25 cellular contexts compared by ENCODE assay signal in the genomic region with DNA sequence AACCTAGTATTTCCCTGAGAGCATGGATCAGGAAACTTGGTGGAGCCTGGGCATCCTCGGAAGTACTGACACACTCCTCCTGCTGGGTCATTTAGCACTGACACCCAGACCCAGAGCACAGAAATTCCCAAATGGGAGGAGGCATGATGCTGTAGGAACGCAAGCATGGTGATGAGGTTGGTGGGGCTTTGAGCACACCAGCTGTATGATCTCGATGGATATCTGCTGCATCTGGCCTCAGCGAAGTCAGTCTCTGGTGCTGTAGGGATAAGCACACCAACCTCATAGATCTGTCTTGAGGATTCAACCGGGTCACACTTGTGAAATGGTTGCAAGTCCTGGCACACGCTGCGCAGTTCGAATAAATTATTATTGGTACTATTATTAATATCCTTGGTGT. TPM values are rescaled to one million over a fixed set of nuclear protein-coding genes. Genes with fewer than 3 reads are reported as not detected.
"Had no signal": no experiment of that assay in that cellular context is flagged by ENCODE, and none has a peak within 500 bp of the region (broad histone marks: within the 10 kb centered on the region; RNA-seq: fewer than 3 reads in every experiment).

No MANE protein-coding gene starts in this region.

- H3K27ac ChIP-seq: SJSA1, SK-N-MC had no signal

- H3K36me3 ChIP-seq: SJSA1 had no signal

- H3K9me3 ChIP-seq: SJSA1 had no signal

- FAIRE-seq: HepG2, RCC 7860 had no signal

- H3K4me3 ChIP-seq: SJSA1, SK-N-MC had no signal

- H3K27me3 ChIP-seq: SJSA1 had no signal

- DNase-seq: IMR-90, Kasumi-1, KG1, MM.1S, NCI-H1092 treated with DMSO at 0.1 percent for 48 hours, NCI-H1436, NCI-H187, NCI-H2029, NCI-H2081 treated with DMSO at 0.1 percent for 48 hours, NCI-H2171, NCI-H226, NCI-H446, NCI-H510A, NCI-H524 treated with DMSO at 0.1 percent for 48 hours, NCI-H69, NCI-H774, Right ventricle myocardium superior, RPMI8226, SIG-M5 had no signal

- H3K4me1 ChIP-seq: SJSA1 had no signal

- ATAC-seq: HepG2 had no signal

RNA-seq across cellular contexts. Expression of gene SHISA6, which starts 52.5 kb away (rescaled TPM):
- total RNA-seq: HepG2, HT1080, IMR-90, M059J had no signal
- polyA plus RNA-seq: HepG2, IMR-90 had no signal
